8 cellular contexts compared by ENCODE assay signal in the genomic region with DNA sequence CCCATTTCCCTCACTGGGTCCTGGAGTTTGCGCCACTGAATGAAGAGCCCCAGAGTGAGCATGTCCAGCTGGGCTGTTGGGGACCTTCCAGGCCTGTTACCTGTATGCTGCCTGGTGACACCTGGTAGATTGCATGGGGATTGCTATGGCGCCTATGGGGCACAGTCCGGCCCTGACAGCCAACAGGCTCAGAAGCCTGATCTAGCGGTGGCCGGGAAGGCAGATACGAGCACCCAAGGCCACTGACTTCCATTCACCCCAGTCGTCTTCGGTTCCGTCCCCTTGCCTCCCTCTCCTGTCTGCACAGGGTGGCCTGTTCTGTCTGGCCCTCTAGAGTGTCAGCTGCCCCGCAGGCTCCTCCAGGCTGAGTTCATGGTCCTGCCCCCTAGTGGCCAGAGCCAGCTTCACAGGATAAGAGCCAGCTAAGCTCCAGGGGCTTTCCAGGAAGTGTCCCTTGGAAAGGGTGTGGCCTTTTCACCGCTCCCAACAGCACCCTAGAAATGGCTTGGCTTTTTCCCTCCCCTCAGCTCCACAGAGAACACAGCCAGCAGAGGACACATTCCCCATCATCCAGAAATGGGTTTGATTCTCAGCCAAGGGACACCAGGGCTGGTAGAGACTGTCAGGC.
DNase-seq lines count a peak whose midpoint lies in the region; TF ChIP-seq lines count a peak whose summit lies in the region.
"Not testable (repeated sequence)": the region's sequence is repeated elsewhere in the genome, so short reads cannot be mapped to it uniquely, and the experiment has no call there.

No MANE protein-coding gene starts in this region.

- H3K4me1 Mint-ChIP-seq in Caco-2 (ENCODE audit: low read depth, unreplicated experiment); HFFc6 (ENCODE audit: low read depth): not testable (repeated sequence)

- H3K36me3 Mint-ChIP-seq in Caco-2 (ENCODE audit: insufficient read depth, unreplicated experiment); HFFc6 (ENCODE audit: low read depth): not testable (repeated sequence)

- not testable (repeated sequence) for H3K4me3 Mint-ChIP-seq in Caco-2 (ENCODE audit: unreplicated experiment); HFFc6

- not testable (repeated sequence) for H3K27ac Mint-ChIP-seq in Caco-2 (ENCODE audit: unreplicated experiment); HFFc6

- H3K4me1 ChIP-seq in Caco-2, ascending aorta: not testable (repeated sequence)

- DNase-seq in Caco-2; ascending aorta (ENCODE audit: low spot score in 2 of 2): not testable (repeated sequence)
- DNase-seq in HFFc6 (peak; percentile 31), NCI-H748 treated with DMSO at 0.1 percent for 48 hours (lab: John Stamatoyannopoulos, UW) (peak; percentile 1), germinal center (ENCODE audit: low spot score) (peak; percentile 22), mucosa of gallbladder (ENCODE audit: low spot score) (peak; percentile 9)
- peak; percentile 47 for DNase-seq in stimulated activated CD8-positive, alpha-beta memory T cell treated with anti-CD3 and anti-CD28 coated beads, Interleukin-4, amount 100 ng/mL, for 24 hours (ENCODE audit: low read depth)

- not testable (repeated sequence) for H3K36me3 ChIP-seq in Caco-2 (ENCODE audit: control insufficient read depth, insufficient read depth, low read length); ascending aorta

- not testable (repeated sequence) for H3K9me3 Mint-ChIP-seq in Caco-2 (ENCODE audit: unreplicated experiment); HFFc6

- POLR2A ChIA-PET in Caco-2 (lab: Charles Lee) = interaction anchor here (0.6 kb wide), 1 partner anchor 135 kb away, joined by 6 read pairs; a partner anchor contains a TSS

- intact Hi-C loops in Caco-2 (cut with micrococcal nuclease; ENCODE audit: unreplicated experiment); ascending aorta (cut with DNase I): not testable (repeated sequence)

- H3K9me3 ChIP-seq in Caco-2, ascending aorta: not testable (repeated sequence)

- H3K4me3 ChIP-seq in Caco-2 (ENCODE audit: low read depth, low read length); WI38 (ENCODE audit: low read depth, low read length); ascending aorta: not testable (repeated sequence)

- H3K27me3 ChIP-seq in Caco-2 (replicated peaks; ENCODE audit: control insufficient read depth, insufficient read depth, low read length); ascending aorta: not testable (repeated sequence)

- H3K27ac ChIP-seq in ascending aorta = not testable (repeated sequence)

- H3K27me3 Mint-ChIP-seq in Caco-2 (ENCODE audit: insufficient read depth, unreplicated experiment) = peaks cover 17% of the 10 kb centered on the region
- peaks cover 23% of the 10 kb centered on the region for H3K27me3 Mint-ChIP-seq in HFFc6 (ENCODE audit: insufficient read depth)

- CTCF ChIA-PET in Caco-2 (lab: Charles Lee) = interaction anchor here (0.6 kb wide), 1 partner anchor 33 kb away, joined by 3 read pairs; no protein-coding TSS in a partner anchor

- TF ChIP-seq CTCF in Caco-2 (IDR thresholded peaks at IDR 0.05; ENCODE audit: insufficient read depth in 1 of 2, low read depth in 1 of 2, low read length in 1 of 2, severe bottlenecking in 1 of 2, unreplicated experiment in 1 of 2) = peak; percentile 33 to 42
- peak; percentile 84 for TF ChIP-seq CTCF in HFFc6 (IDR thresholded peaks at IDR 0.05)
- peak; percentile 65 for TF ChIP-seq CTCF in WI38 (IDR thresholded peaks at IDR 0.05; ENCODE audit: low read depth, low read length)
- TF ChIP-seq CTCF in ascending aorta (IDR thresholded peaks at IDR 0.05) = peak; percentile 6 to 48 (median 31)

- not testable (repeated sequence) for BruUV-seq in Caco-2 (replicated peaks; lab: Mats Ljungman, UMichigan)

Comparison
In these comparisons a context has a peak if more than half of its experiments do, and no peak if none do; other contexts are left out.
1. CTCF ChIP-seq: peak in every context shown above with its lines; median percentile 84 in HFFc6; 65 in WI38; 38 in Caco-2; 31 in ascending aorta.